Comparison of ENCODE assay signal across 1 cellular context in the genomic region with DNA sequence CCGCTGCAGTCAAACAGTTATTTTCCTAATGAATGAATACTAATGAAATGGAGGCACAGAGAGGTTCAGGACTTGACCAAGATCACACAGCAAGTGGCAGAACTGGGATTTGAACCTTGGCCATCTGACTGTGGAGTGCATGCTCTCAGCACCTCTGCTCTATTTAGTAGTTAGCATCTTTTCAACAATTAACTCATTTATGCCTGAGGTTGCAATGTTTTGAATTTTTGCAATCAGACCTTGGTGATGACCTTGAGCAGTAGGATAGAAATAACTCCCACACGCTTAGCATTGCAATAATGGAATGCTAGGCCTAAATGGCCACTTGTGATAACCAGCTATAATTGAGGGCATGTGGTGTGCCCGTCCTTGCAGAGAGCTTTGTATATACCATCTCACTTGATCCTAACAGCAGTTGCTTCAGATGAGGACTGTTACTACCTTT.
A peak's percentile ranks its signal among the peaks of the same experiment; 100 is the strongest.
TF ChIP-seq lines count a peak whose summit lies in the region.

No MANE protein-coding gene starts in this region.

TF ChIP-seq in HepG2, 621 proteins besides CTCF, POLR2A, EP300 and RAD21:
- no peak for TF ChIP-seq ZNF713 (CRISPR knock-in tag; IDR thresholded peaks at IDR 0.05)
- TF ChIP-seq SOX6 (IDR thresholded peaks at IDR 0.05): no peak
- 0 out of 2 replicates have a peak, but pooled peaks have one; percentile 11 for TF ChIP-seq SOX6 (CRISPR knock-in tag; IDR thresholded peaks at IDR 0.05)
- TF ChIP-seq ARID4A (CRISPR knock-in tag; IDR thresholded peaks at IDR 0.05; ENCODE audit: borderline replicate concordance): peak; percentile 20; the same call in 1 of the 2 replicates
- TF ChIP-seq, protein P1, sequence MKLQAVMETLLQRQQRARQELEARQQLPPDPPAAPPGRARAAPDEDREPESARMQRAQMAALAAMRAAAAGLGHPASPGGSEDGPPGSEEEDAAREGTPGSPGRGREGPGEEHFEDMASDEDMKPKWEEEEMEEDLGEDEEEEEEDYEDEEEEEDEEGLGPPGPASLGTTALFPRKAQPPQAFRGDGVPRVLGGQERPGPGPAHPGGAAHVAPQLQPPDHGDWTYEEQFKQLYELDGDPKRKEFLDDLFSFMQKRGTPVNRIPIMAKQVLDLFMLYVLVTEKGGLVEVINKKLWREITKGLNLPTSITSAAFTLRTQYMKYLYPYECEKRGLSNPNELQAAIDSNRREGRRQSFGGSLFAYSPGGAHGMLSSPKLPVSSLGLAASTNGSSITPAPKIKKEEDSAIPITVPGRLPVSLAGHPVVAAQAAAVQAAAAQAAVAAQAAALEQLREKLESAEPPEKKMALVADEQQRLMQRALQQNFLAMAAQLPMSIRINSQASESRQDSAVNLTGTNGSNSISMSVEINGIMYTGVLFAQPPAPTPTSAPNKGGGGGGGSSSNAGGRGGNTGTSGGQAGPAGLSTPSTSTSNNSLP (IDR thresholded peaks at IDR 0.05; ENCODE audit: low read depth, low read length): peak; percentile 43; the same call in 1 of the 2 replicates
- peak; percentile 96 for TF ChIP-seq ZNF768 (CRISPR knock-in tag; IDR thresholded peaks at IDR 0.05)
- TF ChIP-seq, protein P2, sequence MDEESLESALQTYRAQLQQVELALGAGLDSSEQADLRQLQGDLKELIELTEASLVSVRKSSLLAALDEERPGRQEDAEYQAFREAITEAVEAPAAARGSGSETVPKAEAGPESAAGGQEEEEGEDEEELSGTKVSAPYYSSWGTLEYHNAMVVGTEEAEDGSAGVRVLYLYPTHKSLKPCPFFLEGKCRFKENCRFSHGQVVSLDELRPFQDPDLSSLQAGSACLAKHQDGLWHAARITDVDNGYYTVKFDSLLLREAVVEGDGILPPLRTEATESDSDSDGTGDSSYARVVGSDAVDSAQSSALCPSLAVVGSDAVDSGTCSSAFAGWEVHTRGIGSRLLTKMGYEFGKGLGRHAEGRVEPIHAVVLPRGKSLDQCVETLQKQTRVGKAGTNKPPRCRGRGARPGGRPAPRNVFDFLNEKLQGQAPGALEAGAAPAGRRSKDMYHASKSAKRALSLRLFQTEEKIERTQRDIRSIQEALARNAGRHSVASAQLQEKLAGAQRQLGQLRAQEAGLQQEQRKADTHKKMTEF (CRISPR knock-in tag; IDR thresholded peaks at IDR 0.05): peak; percentile 17; the same call in 1 of the 2 replicates
- no peak for TF ChIP-seq ZNF619 (CRISPR knock-in tag; IDR thresholded peaks at IDR 0.05)
- TF ChIP-seq, protein P3, sequence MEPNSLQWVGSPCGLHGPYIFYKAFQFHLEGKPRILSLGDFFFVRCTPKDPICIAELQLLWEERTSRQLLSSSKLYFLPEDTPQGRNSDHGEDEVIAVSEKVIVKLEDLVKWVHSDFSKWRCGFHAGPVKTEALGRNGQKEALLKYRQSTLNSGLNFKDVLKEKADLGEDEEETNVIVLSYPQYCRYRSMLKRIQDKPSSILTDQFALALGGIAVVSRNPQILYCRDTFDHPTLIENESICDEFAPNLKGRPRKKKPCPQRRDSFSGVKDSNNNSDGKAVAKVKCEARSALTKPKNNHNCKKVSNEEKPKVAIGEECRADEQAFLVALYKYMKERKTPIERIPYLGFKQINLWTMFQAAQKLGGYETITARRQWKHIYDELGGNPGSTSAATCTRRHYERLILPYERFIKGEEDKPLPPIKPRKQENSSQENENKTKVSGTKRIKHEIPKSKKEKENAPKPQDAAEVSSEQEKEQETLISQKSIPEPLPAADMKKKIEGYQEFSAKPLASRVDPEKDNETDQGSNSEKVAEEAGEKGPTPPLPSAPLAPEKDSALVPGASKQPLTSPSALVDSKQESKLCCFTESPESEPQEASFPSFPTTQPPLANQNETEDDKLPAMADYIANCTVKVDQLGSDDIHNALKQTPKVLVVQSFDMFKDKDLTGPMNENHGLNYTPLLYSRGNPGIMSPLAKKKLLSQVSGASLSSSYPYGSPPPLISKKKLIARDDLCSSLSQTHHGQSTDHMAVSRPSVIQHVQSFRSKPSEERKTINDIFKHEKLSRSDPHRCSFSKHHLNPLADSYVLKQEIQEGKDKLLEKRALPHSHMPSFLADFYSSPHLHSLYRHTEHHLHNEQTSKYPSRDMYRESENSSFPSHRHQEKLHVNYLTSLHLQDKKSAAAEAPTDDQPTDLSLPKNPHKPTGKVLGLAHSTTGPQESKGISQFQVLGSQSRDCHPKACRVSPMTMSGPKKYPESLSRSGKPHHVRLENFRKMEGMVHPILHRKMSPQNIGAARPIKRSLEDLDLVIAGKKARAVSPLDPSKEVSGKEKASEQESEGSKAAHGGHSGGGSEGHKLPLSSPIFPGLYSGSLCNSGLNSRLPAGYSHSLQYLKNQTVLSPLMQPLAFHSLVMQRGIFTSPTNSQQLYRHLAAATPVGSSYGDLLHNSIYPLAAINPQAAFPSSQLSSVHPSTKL (CRISPR knock-in tag; IDR thresholded peaks at IDR 0.05): peak; percentile 61
- TF ChIP-seq ZKSCAN8 (CRISPR knock-in tag; IDR thresholded peaks at IDR 0.05; ENCODE audit: borderline replicate concordance): 0 out of 2 replicates have a peak, but pooled peaks have one; percentile 17
- no peak for TF ChIP-seq CBX2 (IDR thresholded peaks at IDR 0.05; ENCODE audit: low read depth, low read length)
- TF ChIP-seq CBX2 (CRISPR knock-in tag; IDR thresholded peaks at IDR 0.05; ENCODE audit: low read depth): no peak
- 0 out of 2 replicates have a peak, but pooled peaks have one; percentile 57 for TF ChIP-seq ADNP (CRISPR knock-in tag; IDR thresholded peaks at IDR 0.05)
- peak; percentile 49; the same call in 1 of the 2 replicates for TF ChIP-seq ZFX (CRISPR knock-in tag; IDR thresholded peaks at IDR 0.05; ENCODE audit: low read depth)
- TF ChIP-seq CEBPG (CRISPR knock-in tag; IDR thresholded peaks at IDR 0.05): peak; percentile 49; the same call in 1 of the 2 replicates
- peak; percentile 51; the same call in 1 of the 2 replicates for TF ChIP-seq RCOR2 (CRISPR knock-in tag; IDR thresholded peaks at IDR 0.05)
- no peak for TF ChIP-seq LCORL (IDR thresholded peaks at IDR 0.05)
- peak; percentile 28; the same call in 1 of the 2 replicates for TF ChIP-seq LCORL (CRISPR knock-in tag; IDR thresholded peaks at IDR 0.05)
- peak in 1 of 2 experiments; percentile 54; a peak in 1 of 4 replicates for TF ChIP-seq ATF4 (CRISPR knock-in tag; IDR thresholded peaks at IDR 0.05)
- TF ChIP-seq ZMYM3 (CRISPR knock-in tag; IDR thresholded peaks at IDR 0.05): peak; percentile 94
- no peak for TF ChIP-seq ZSCAN29 (CRISPR knock-in tag; conservative IDR thresholded peaks at IDR 0.05)
- 0 out of 2 replicates have a peak, but pooled peaks have one; percentile 34 for TF ChIP-seq TBX2 (CRISPR knock-in tag; IDR thresholded peaks at IDR 0.05; ENCODE audit: borderline replicate concordance)
- peak; percentile 65 for TF ChIP-seq CEBPB (IDR thresholded peaks at IDR 0.05; ENCODE audit: borderline replicate concordance, low read depth, low read length)
- TF ChIP-seq MTA3 (CRISPR knock-in tag; IDR thresholded peaks at IDR 0.05): no peak
- TF ChIP-seq ZFP36 (IDR thresholded peaks at IDR 0.05; ENCODE audit: borderline replicate concordance, low read depth, low read length, partially characterized antibody): peak; percentile 63
- peak; percentile 79; the same call in 1 of the 2 replicates for TF ChIP-seq KDM1A (CRISPR knock-in tag; IDR thresholded peaks at IDR 0.05)
- TF ChIP-seq, protein P4, sequence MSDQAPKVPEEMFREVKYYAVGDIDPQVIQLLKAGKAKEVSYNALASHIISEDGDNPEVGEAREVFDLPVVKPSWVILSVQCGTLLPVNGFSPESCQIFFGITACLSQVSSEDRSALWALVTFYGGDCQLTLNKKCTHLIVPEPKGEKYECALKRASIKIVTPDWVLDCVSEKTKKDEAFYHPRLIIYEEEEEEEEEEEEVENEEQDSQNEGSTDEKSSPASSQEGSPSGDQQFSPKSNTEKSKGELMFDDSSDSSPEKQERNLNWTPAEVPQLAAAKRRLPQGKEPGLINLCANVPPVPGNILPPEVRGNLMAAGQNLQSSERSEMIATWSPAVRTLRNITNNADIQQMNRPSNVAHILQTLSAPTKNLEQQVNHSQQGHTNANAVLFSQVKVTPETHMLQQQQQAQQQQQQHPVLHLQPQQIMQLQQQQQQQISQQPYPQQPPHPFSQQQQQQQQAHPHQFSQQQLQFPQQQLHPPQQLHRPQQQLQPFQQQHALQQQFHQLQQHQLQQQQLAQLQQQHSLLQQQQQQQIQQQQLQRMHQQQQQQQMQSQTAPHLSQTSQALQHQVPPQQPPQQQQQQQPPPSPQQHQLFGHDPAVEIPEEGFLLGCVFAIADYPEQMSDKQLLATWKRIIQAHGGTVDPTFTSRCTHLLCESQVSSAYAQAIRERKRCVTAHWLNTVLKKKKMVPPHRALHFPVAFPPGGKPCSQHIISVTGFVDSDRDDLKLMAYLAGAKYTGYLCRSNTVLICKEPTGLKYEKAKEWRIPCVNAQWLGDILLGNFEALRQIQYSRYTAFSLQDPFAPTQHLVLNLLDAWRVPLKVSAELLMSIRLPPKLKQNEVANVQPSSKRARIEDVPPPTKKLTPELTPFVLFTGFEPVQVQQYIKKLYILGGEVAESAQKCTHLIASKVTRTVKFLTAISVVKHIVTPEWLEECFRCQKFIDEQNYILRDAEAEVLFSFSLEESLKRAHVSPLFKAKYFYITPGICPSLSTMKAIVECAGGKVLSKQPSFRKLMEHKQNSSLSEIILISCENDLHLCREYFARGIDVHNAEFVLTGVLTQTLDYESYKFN (CRISPR knock-in tag; conservative IDR thresholded peaks at IDR 0.05): 0 out of 2 replicates have a peak, but pooled peaks have one; percentile 15
- TF ChIP-seq GATAD2A (CRISPR knock-in tag; IDR thresholded peaks at IDR 0.05): 0 out of 2 replicates have a peak, but pooled peaks have one; percentile 24
- 0 out of 2 replicates have a peak, but pooled peaks have one; percentile 29 for TF ChIP-seq NCOA1 (CRISPR knock-in tag; IDR thresholded peaks at IDR 0.05)
- TF ChIP-seq EHMT2 (IDR thresholded peaks at IDR 0.05; ENCODE audit: borderline replicate concordance, low read depth, low read length): no peak
- TF ChIP-seq PHF21A (CRISPR knock-in tag; IDR thresholded peaks at IDR 0.05): peak; percentile 43; the same call in 1 of the 2 replicates
- TF ChIP-seq TBX3 (IDR thresholded peaks at IDR 0.05; ENCODE audit: borderline replicate concordance): peak; percentile 54; the same call in 1 of the 2 replicates
TF ChIP-seq in HepG2: peak in this region for 23.
